ENCODE assay signal across 9 cellular contexts in the genomic region with DNA sequence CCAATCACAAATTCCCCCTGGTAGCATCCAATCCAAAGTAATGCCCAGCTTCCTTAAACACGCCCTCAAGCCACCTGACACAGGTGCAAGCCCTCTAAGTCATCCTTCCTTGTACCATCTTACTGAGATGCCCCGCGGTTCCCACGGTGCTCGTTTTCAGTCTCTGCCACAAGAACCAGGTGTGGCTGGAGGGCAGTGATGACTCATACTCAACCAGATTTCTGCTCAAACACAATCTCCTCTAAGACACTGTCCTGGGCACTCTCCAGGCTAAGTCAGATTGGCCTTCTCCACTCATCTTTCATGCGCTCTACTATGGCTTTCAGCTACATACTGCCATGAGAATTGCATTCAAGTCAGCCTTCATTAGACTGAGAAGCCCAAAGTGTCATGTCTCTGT. TPM values are rescaled to one million over a fixed set of nuclear protein-coding genes. Genes with fewer than 3 reads are reported as not detected.
A peak's percentile ranks its signal among the peaks of the same experiment; 100 is the strongest.
DNase-seq lines count a peak whose midpoint lies in the region; ATAC-seq, FAIRE-seq and TF ChIP-seq lines count a peak whose summit lies in the region.
"Had no signal": no experiment of that assay in that cellular context is flagged by ENCODE, and none has a peak within 500 bp of the region (broad histone marks: within the 10 kb centered on the region; RNA-seq: fewer than 3 reads in every experiment).

No MANE protein-coding gene starts in this region.

- H3K36me3 ChIP-seq in KMS-11 (ENCODE audit: insufficient read depth) (no peaks in the 10 kb centered on the region), MG63 (no peaks in the 10 kb centered on the region)

- no peak overlapping the region for H3K9ac ChIP-seq in KMS-11

- H3K27me3 ChIP-seq in KMS-11 (ENCODE audit: insufficient read depth, low read depth) (no peaks in the 10 kb centered on the region), foreskin keratinocyte (no peaks in the 10 kb centered on the region), MG63 (no peaks in the 10 kb centered on the region), dorsolateral prefrontal cortex (peaks cover 0 to 59% (median 9%) of the 10 kb centered on the region in 45 donors)

- no peak overlapping the region for H3K4me3 ChIP-seq in KMS-11 (IDR thresholded peaks at IDR 0.05; ENCODE audit: insufficient read depth, low read depth, low read length)
- no peak overlapping the region for H3K4me3 ChIP-seq in MG63
- no peak overlapping the region for H3K4me3 ChIP-seq in dorsolateral prefrontal cortex

- no peak for TF ChIP-seq POLR2A in GM12891 (IDR thresholded peaks at IDR 0.05; ENCODE audit: low read depth, low read length)

- no peaks in the 10 kb centered on the region for H3K9me3 ChIP-seq in MG63

- peaks cover 43% of the 10 kb centered on the region for H3K79me2 ChIP-seq in KMS-11 (ENCODE audit: insufficient read depth, low read depth)

- DNase-seq in GM12891 (ENCODE audit: insufficient read length, low spot score) (no peak), foreskin keratinocyte (peak in 1 of 2 donors; percentile 55), MG63 (no peak), HuH-7.5 (ENCODE audit: low spot score) (no peak), dorsolateral prefrontal cortex (no peak), ecto neural progenitor cell (ENCODE audit: low spot score) (no peak)
- DNase-seq: cerebellar nuclear complex had no signal

- no peak for TF ChIP-seq CTCF in KMS-11 (conservative IDR thresholded peaks at IDR 0.05; ENCODE audit: low read depth, low read length)
- no peak for TF ChIP-seq CTCF in foreskin keratinocyte (conservative IDR thresholded peaks at IDR 0.05)
- no peak for TF ChIP-seq CTCF in dorsolateral prefrontal cortex (IDR thresholded peaks at IDR 0.05 in 54 of 56, conservative IDR thresholded peaks at IDR 0.05 in 2 of 56; ENCODE audit: low read depth in 1 of 56, partially characterized antibody in 56 of 56)

- no peaks in the 10 kb centered on the region for H4K20me1 ChIP-seq in KMS-11 (ENCODE audit: insufficient read depth)

- intact Hi-C loops in dorsolateral prefrontal cortex (cut with DNase I) = loop anchor here (10.0 kb wide), 2 partner anchors 199 to 209 kb away; no protein-coding TSS in a partner anchor

- H3K27ac ChIP-seq in KMS-11 (peak overlapping the region; percentile 27; the same call in 1 of the 2 replicates), foreskin keratinocyte (no peak overlapping the region), dorsolateral prefrontal cortex (no peak overlapping the region)

- H2AFZ ChIP-seq in KMS-11 (ENCODE audit: low read depth) = no peak overlapping the region

- peak; percentile 97 for FAIRE-seq in GM12891 (lab: Jason Lieb, UNC)

- H3K4me2 ChIP-seq in KMS-11 = peak overlapping the region; percentile 98; the same call in 1 of the 2 replicates

- H3K4me1 ChIP-seq in KMS-11 (ENCODE audit: low read depth, poor library complexity, severe bottlenecking) (peaks cover 58% of the 10 kb centered on the region), foreskin keratinocyte (no peaks in the 10 kb centered on the region)

- ATAC-seq in GM21390 (IDR thresholded peaks at IDR 0.05; ENCODE audit: unreplicated experiment) (peak; percentile 39), foreskin keratinocyte (peak; percentile 73)

TF ChIP-seq in GM12891, 5 proteins besides CTCF, POLR2A, EP300 and RAD21:
- no peak for TF ChIP-seq SPI1 (IDR thresholded peaks at IDR 0.05; ENCODE audit: low read depth, low read length)
- TF ChIP-seq POLR2AphosphoS5 (IDR thresholded peaks at IDR 0.05; ENCODE audit: low read depth, low read length) = no peak
- no peak for TF ChIP-seq PAX5 (IDR thresholded peaks at IDR 0.05; ENCODE audit: insufficient read depth, low read length, severe bottlenecking)
- no peak for TF ChIP-seq POU2F2 (IDR thresholded peaks at IDR 0.05; ENCODE audit: low read depth, low read length)
- TF ChIP-seq TAF1 (IDR thresholded peaks at IDR 0.05; ENCODE audit: low read depth, low read length) = no peak

RNA-seq across cellular contexts. Expression of gene SH3KBP1, which starts 3.5 kb away (rescaled TPM):
- polyA plus RNA-seq in GM12891 (2012; ENCODE audit: low read depth, missing spikeins) = 103 TPM
- 16.6 and 24.5 TPM in 2 replicates for total RNA-seq in foreskin keratinocyte
- 12.0 and 17.9 TPM in 2 replicates for polyA plus RNA-seq in foreskin keratinocyte
- total RNA-seq in MG63 (2014; rRNA removed; shearing (Covaris generic); ENCODE audit: low replicate concordance) = 13.7 and 17.6 TPM in 2 replicates
- 10 to 100 TPM; 23.7 to 64.8 (median 47.2) TPM for total RNA-seq in dorsolateral prefrontal cortex
